8 cellular contexts compared by ENCODE assay signal in genomic region chr22:17370766-17371181, GRCh38. TPM values are rescaled to one million over a fixed set of nuclear protein-coding genes. Genes with fewer than 3 reads are reported as not detected.
DNase-seq lines count a peak whose midpoint lies in the region; ATAC-seq and TF ChIP-seq lines count a peak whose summit lies in the region.

No MANE protein-coding gene starts in this region.

- H3K27ac ChIP-seq in BLaER1, result no peak overlapping the region
- H3K27ac ChIP-seq in endodermal cell (ENCODE audit: low read depth, low read length), result peak overlapping the region; percentile 86

- WGBS in endodermal cell (ENCODE audit: insufficient coverage in 1 of 2, insufficient read length in 1 of 2), 2 experiments, result 0 to 1% methylated on average over 10 to 15 of the region's 15 CpGs

- H3K27me3 ChIP-seq in BLaER1 (peaks cover 71% of the 10 kb centered on the region), MG63 (peaks cover 47% of the 10 kb centered on the region), endodermal cell (ENCODE audit: control insufficient read depth, insufficient read depth, low read length, poor library complexity, severe bottlenecking) (no peaks in the 10 kb centered on the region)

- H3K4me3 Mint-ChIP-seq in endodermal cell (peak overlapping the region; percentile 71), neural crest cell (peak overlapping the region; percentile 85)

- H3K4me1 ChIP-seq in BLaER1, result peaks cover 33% of the 10 kb centered on the region
- H3K4me1 ChIP-seq in endodermal cell (ENCODE audit: control insufficient read depth, insufficient read depth, low read length), result no peaks in the 10 kb centered on the region

- DNase-seq in MG63 (no peak), endodermal cell (no peak), neural crest cell (ENCODE audit: low read depth, low spot score) (no peak), NCI-H2196 (lab: John Stamatoyannopoulos, UW; ENCODE audit: unreplicated experiment) (no peak), NOMO-1 treated with DMSO at 0.1 percent for 48 hours (lab: John Stamatoyannopoulos, UW; ENCODE audit: unreplicated experiment) (no peak), kidney tubule cell (ENCODE audit: low spot score) (no peak)

- H3K4me1 Mint-ChIP-seq in endodermal cell (peaks cover 50% of the 10 kb centered on the region), neural crest cell (peaks cover 48% of the 10 kb centered on the region)

- H3K4me2 ChIP-seq in BLaER1, result peak overlapping the region; percentile 97

- H3K27ac Mint-ChIP-seq in endodermal cell (peak overlapping the region; percentile 84), neural crest cell (ENCODE audit: unreplicated experiment) (peak overlapping the region; percentile 36)

- TF ChIP-seq CTCF in endodermal cell (conservative IDR thresholded peaks at IDR 0.05) (no peak), neural crest cell (conservative IDR thresholded peaks at IDR 0.05) (no peak)

- no peaks in the 10 kb centered on the region for H3K9me3 Mint-ChIP-seq in endodermal cell
- H3K9me3 Mint-ChIP-seq in neural crest cell, result no peaks in the 10 kb centered on the region

- peak overlapping the region; percentile 76 for H3K4me3 ChIP-seq in BLaER1
- peak overlapping the region; percentile 16; the same call in 1 of the 2 replicates for H3K4me3 ChIP-seq in MG63
- H3K4me3 ChIP-seq in endodermal cell (ENCODE audit: low read length), result peak overlapping the region; percentile 99

- H3K9me3 ChIP-seq in BLaER1, result no peaks in the 10 kb centered on the region
- H3K9me3 ChIP-seq in MG63, result no peaks in the 10 kb centered on the region
- no peaks in the 10 kb centered on the region for H3K9me3 ChIP-seq in endodermal cell (ENCODE audit: control insufficient read depth, low read length)

- no peak for ATAC-seq in GM18502 (IDR thresholded peaks at IDR 0.05; ENCODE audit: poor library complexity, unreplicated experiment)

- peaks cover 38% of the 10 kb centered on the region for H4K20me1 ChIP-seq in BLaER1

- H3K27me3 Mint-ChIP-seq in endodermal cell (ENCODE audit: insufficient read depth) (no peaks in the 10 kb centered on the region), neural crest cell (ENCODE audit: low read depth) (no peaks in the 10 kb centered on the region)

- peak overlapping the region; percentile 60; the same call in 1 of the 2 replicates for H3K9ac ChIP-seq in BLaER1
- peak overlapping the region; percentile 93 for H3K9ac ChIP-seq in endodermal cell (ENCODE audit: extremely low read depth, low read length, poor library complexity, severe bottlenecking)

- H3K36me3 Mint-ChIP-seq in endodermal cell (ENCODE audit: low read depth) (no peaks in the 10 kb centered on the region), neural crest cell (ENCODE audit: low read depth) (no peaks in the 10 kb centered on the region)

- no peaks in the 10 kb centered on the region for H3K36me3 ChIP-seq in BLaER1
- no peaks in the 10 kb centered on the region for H3K36me3 ChIP-seq in MG63
- no peaks in the 10 kb centered on the region for H3K36me3 ChIP-seq in endodermal cell (ENCODE audit: control insufficient read depth, insufficient read depth, low read length)

RNA-seq across cellular contexts. Expression of gene CECR2, which starts 1.5 kb away (rescaled TPM):
- total RNA-seq in MG63 (2014; rRNA removed; shearing (Covaris generic); ENCODE audit: low replicate concordance), result 0.07 and 0.20 TPM in 2 replicates
- total RNA-seq in endodermal cell, result 100 to 1,000 TPM in 1 of 2 donors, 10 to 100 TPM in 1; 98.9 to 105 TPM
- 32.6 TPM for polyA plus RNA-seq in endodermal cell (2013, experiment 1 of 2)
- 31.3 TPM for polyA plus RNA-seq in endodermal cell (2013, experiment 2 of 2)
- total RNA-seq in neural crest cell, result 32.8 and 34.6 TPM in 2 replicates

Comparison
In these comparisons a context has a peak if more than half of its experiments do, and no peak if none do; other contexts are left out.
1. H3K4me3 ChIP-seq: peak in every context shown above with its lines; median percentile 99 in endodermal cell; 76 in BLaER1; 16 in MG63.
2. RNA of gene CECR2, which starts 1.5 kb away (total RNA-seq): 98.9 to 105 TPM in endodermal cell and 32.8 to 34.6 TPM in neural crest cell; 0.07 to 0.20 TPM in MG63; every median in the first group is over 10 times any median in the second.